In genomic region chr2:227643990-227644551, GRCh38 we compare ENCODE assay signal across 1 cellular context.
TF ChIP-seq lines count a peak whose summit lies in the region.

No MANE protein-coding gene starts in this region.

TF ChIP-seq in HepG2, 621 proteins besides CTCF, POLR2A, EP300 and RAD21 (continued from another document and continues in another):
- peak; percentile 93; the same call in 1 of the 2 replicates for TF ChIP-seq SOX6 (IDR thresholded peaks at IDR 0.05)
- TF ChIP-seq SOX6 (CRISPR knock-in tag; IDR thresholded peaks at IDR 0.05): peak; percentile 99
- no peak for TF ChIP-seq ZNF362 (CRISPR knock-in tag; IDR thresholded peaks at IDR 0.05; ENCODE audit: borderline replicate concordance)
- TF ChIP-seq ISL2 (CRISPR knock-in tag; IDR thresholded peaks at IDR 0.05): peak; percentile 87
- TF ChIP-seq ZNF414 (CRISPR knock-in tag; IDR thresholded peaks at IDR 0.05): peak; percentile 68; the same call in 1 of the 2 replicates
- peak; percentile 23; the same call in 1 of the 2 replicates for TF ChIP-seq FOXK2 (IDR thresholded peaks at IDR 0.05)
- no peak for TF ChIP-seq SRSF1 (optimal IDR thresholded peaks at IDR 0.05; ENCODE audit: low read depth, low read length)
- TF ChIP-seq SNAPC2 (CRISPR knock-in tag; IDR thresholded peaks at IDR 0.05): peak; percentile 84; the same call in 1 of the 2 replicates
- no peak for TF ChIP-seq SMC3 (IDR thresholded peaks at IDR 0.05; ENCODE audit: low read length)
- peak; percentile 37 for TF ChIP-seq SKI (IDR thresholded peaks at IDR 0.05; ENCODE audit: partially characterized antibody)
- TF ChIP-seq CHCHD3 (CRISPR knock-in tag; IDR thresholded peaks at IDR 0.05): no peak
- no peak for TF ChIP-seq ZNF616 (CRISPR knock-in tag; IDR thresholded peaks at IDR 0.05; ENCODE audit: low read depth)
- no peak for TF ChIP-seq ZNF558 (CRISPR knock-in tag; IDR thresholded peaks at IDR 0.05; ENCODE audit: borderline replicate concordance)
- TF ChIP-seq FOXK1 (CRISPR knock-in tag; IDR thresholded peaks at IDR 0.05; ENCODE audit: borderline replicate concordance, low read depth): peak; percentile 80; the same call in 1 of the 2 replicates
- no peak for TF ChIP-seq ATF4 (CRISPR knock-in tag; IDR thresholded peaks at IDR 0.05)
- TF ChIP-seq CREBL2 (CRISPR knock-in tag; IDR thresholded peaks at IDR 0.05; ENCODE audit: borderline replicate concordance): no peak
- TF ChIP-seq AGO1 (IDR thresholded peaks at IDR 0.05; ENCODE audit: low read depth, low read length, poor library complexity, severe bottlenecking): no peak
- TF ChIP-seq RFXAP (CRISPR knock-in tag; IDR thresholded peaks at IDR 0.05; ENCODE audit: borderline replicate concordance): no peak
- no peak; the same call in 1 of the 2 replicates for TF ChIP-seq STAT6 (CRISPR knock-in tag; IDR thresholded peaks at IDR 0.05; ENCODE audit: borderline replicate concordance)
- TF ChIP-seq PLRG1 (conservative IDR thresholded peaks at IDR 0.05): no peak
- TF ChIP-seq DNMT3B (CRISPR knock-in tag; conservative IDR thresholded peaks at IDR 0.05): no peak
- TF ChIP-seq ZNF17 (CRISPR knock-in tag; IDR thresholded peaks at IDR 0.05): no peak
- TF ChIP-seq TCF7 (IDR thresholded peaks at IDR 0.05; ENCODE audit: low read depth): peak; percentile 99
- peak; percentile 30; the same call in 1 of the 2 replicates for TF ChIP-seq BHLHE40 (IDR thresholded peaks at IDR 0.05; ENCODE audit: low read length)
- no peak for TF ChIP-seq CCDC6 (CRISPR knock-in tag; IDR thresholded peaks at IDR 0.05)
- TF ChIP-seq SRF (IDR thresholded peaks at IDR 0.05; ENCODE audit: low read depth, low read length): no peak
- no peak for TF ChIP-seq ZNF549 (CRISPR knock-in tag; IDR thresholded peaks at IDR 0.05)
- no peak; the same call in 1 of the 2 replicates for TF ChIP-seq MEIS1 (CRISPR knock-in tag; IDR thresholded peaks at IDR 0.05; ENCODE audit: borderline replicate concordance)
- no peak for TF ChIP-seq CC2D1A (CRISPR knock-in tag; IDR thresholded peaks at IDR 0.05)
- no peak for TF ChIP-seq XRCC5 (optimal IDR thresholded peaks at IDR 0.05; ENCODE audit: low read length)
- TF ChIP-seq PTBP1 (IDR thresholded peaks at IDR 0.05; ENCODE audit: low read depth, low read length, poor library complexity, severe bottlenecking): no peak
- TF ChIP-seq PPARG (CRISPR knock-in tag; conservative IDR thresholded peaks at IDR 0.05): peak; percentile 70
- no peak for TF ChIP-seq ZNF562 (CRISPR knock-in tag; IDR thresholded peaks at IDR 0.05; ENCODE audit: borderline replicate concordance)
- TF ChIP-seq ZBTB43 (CRISPR knock-in tag; conservative IDR thresholded peaks at IDR 0.05): 0 out of 2 replicates have a peak, but pooled peaks have one; percentile 34
- TF ChIP-seq KDM5A (IDR thresholded peaks at IDR 0.05; ENCODE audit: borderline replicate concordance, low read length): no peak; the same call in 1 of the 2 replicates
- peak; percentile 64 for TF ChIP-seq CEBPG (CRISPR knock-in tag; IDR thresholded peaks at IDR 0.05)
- peak; percentile 59; the same call in 1 of the 2 replicates for TF ChIP-seq IKZF5 (CRISPR knock-in tag; IDR thresholded peaks at IDR 0.05)
- TF ChIP-seq MTA3 (CRISPR knock-in tag; IDR thresholded peaks at IDR 0.05): no peak
- TF ChIP-seq ZNF264 (CRISPR knock-in tag; IDR thresholded peaks at IDR 0.05): no peak
- no peak for TF ChIP-seq ZNF329 (CRISPR knock-in tag; IDR thresholded peaks at IDR 0.05; ENCODE audit: low read depth)
- no peak for TF ChIP-seq ESRRA (CRISPR knock-in tag; IDR thresholded peaks at IDR 0.05; ENCODE audit: low read depth)
- no peak for TF ChIP-seq MLX (CRISPR knock-in tag; IDR thresholded peaks at IDR 0.05)
- no peak for TF ChIP-seq ZNF879 (CRISPR knock-in tag; IDR thresholded peaks at IDR 0.05)
- no peak for TF ChIP-seq SKIL (CRISPR knock-in tag; IDR thresholded peaks at IDR 0.05; ENCODE audit: borderline replicate concordance)
- no peak for TF ChIP-seq ZNF841 (CRISPR knock-in tag; IDR thresholded peaks at IDR 0.05; ENCODE audit: borderline replicate concordance)
- TF ChIP-seq DMAP1 (CRISPR knock-in tag; IDR thresholded peaks at IDR 0.05): peak; percentile 53
- no peak for TF ChIP-seq HNRNPUL1 (IDR thresholded peaks at IDR 0.05; ENCODE audit: low read depth, low read length)
- 0 out of 2 replicates have a peak, but pooled peaks have one; percentile 1 for TF ChIP-seq NFE2L2 (IDR thresholded peaks at IDR 0.05; ENCODE audit: low read length)
- TF ChIP-seq WIZ (CRISPR knock-in tag; IDR thresholded peaks at IDR 0.05): no peak
- peak; percentile 100 for TF ChIP-seq SOX5 (CRISPR knock-in tag; IDR thresholded peaks at IDR 0.05; ENCODE audit: borderline replicate concordance)
- peak; percentile 55; the same call in 1 of the 2 replicates for TF ChIP-seq IRF2 (CRISPR knock-in tag; IDR thresholded peaks at IDR 0.05)
- TF ChIP-seq MED8 (CRISPR knock-in tag; IDR thresholded peaks at IDR 0.05; ENCODE audit: insufficient replicate concordance): no peak
- no peak for TF ChIP-seq GZF1 (CRISPR knock-in tag; IDR thresholded peaks at IDR 0.05)
- TF ChIP-seq CBFB (CRISPR knock-in tag; IDR thresholded peaks at IDR 0.05): no peak
- TF ChIP-seq HHEX (CRISPR knock-in tag; IDR thresholded peaks at IDR 0.05): peak; percentile 85
- no peak for TF ChIP-seq TERF1 (CRISPR knock-in tag; IDR thresholded peaks at IDR 0.05)
- TF ChIP-seq PCBP1 (IDR thresholded peaks at IDR 0.05; ENCODE audit: borderline replicate concordance, low read depth, low read length): no peak
- no peak for TF ChIP-seq SP4 (CRISPR knock-in tag; IDR thresholded peaks at IDR 0.05)
- peak; percentile 27; the same call in 1 of the 2 replicates for TF ChIP-seq HOXA3 (CRISPR knock-in tag; IDR thresholded peaks at IDR 0.05)
